In genomic region chr18:74546751-74547530, GRCh38 we compare ENCODE assay signal across 12 cellular contexts. TPM values are rescaled to one million over a fixed set of nuclear protein-coding genes. Genes with fewer than 3 reads are reported as not detected.
DNase-seq lines count a peak whose midpoint lies in the region; ATAC-seq and TF ChIP-seq lines count a peak whose summit lies in the region.
"Had no signal": no experiment of that assay in that cellular context is flagged by ENCODE, and none has a peak within 500 bp of the region (broad histone marks: within the 10 kb centered on the region; RNA-seq: fewer than 3 reads in every experiment).

No MANE protein-coding gene starts in this region.

- H3K79me2 ChIP-seq in SK-N-SH (ENCODE audit: insufficient read depth) (no peaks in the 10 kb centered on the region), parathyroid adenoma (no peaks in the 10 kb centered on the region)

- H3K9me2 ChIP-seq in SK-N-SH: no peaks in the 10 kb centered on the region

- no peaks in the 10 kb centered on the region for H4K20me1 ChIP-seq in SK-N-SH (ENCODE audit: insufficient read depth)

- H3K27ac Mint-ChIP-seq in CD14-positive monocyte: peak overlapping the region in 2 of 7 donors; percentile 46 to 50
- H3K27ac Mint-ChIP-seq in activated naive CD8-positive, alpha-beta T cell treated with anti-CD3 and anti-CD28 coated beads for 36 hours: no peak overlapping the region

- H3K27me3 Mint-ChIP-seq in CD14-positive monocyte (ENCODE audit: low read depth in 3 of 3): peaks cover 1 to 8% (median 2%) of the 10 kb centered on the region in 3 donors
- no peaks in the 10 kb centered on the region for H3K27me3 Mint-ChIP-seq in activated naive CD8-positive, alpha-beta T cell treated with anti-CD3 and anti-CD28 coated beads for 36 hours

- no peak for ATAC-seq in GM19395 (IDR thresholded peaks at IDR 0.05; ENCODE audit: unreplicated experiment)

- WGBS in SK-N-SH (ENCODE audit: low lambda C conversion rate): 13% methylated on average over 9 of the region's 9 CpGs

- no peak for TF ChIP-seq EP300 in SK-N-SH (IDR thresholded peaks at IDR 0.05; ENCODE audit: borderline replicate concordance in 1 of 2, low read depth in 1 of 2, low read length in 1 of 2)

- no peaks in the 10 kb centered on the region for H3F3A ChIP-seq in SK-N-SH (replicated peaks; ENCODE audit: insufficient read depth)

- POLR2A ChIA-PET in SK-N-SH (lab: Yijun Ruan, JAX): no interaction called here

- H3K9ac ChIP-seq in SK-N-SH (no peak overlapping the region), parathyroid adenoma (no peak overlapping the region)

- no peak for TF ChIP-seq RAD21 in SK-N-SH (IDR thresholded peaks at IDR 0.05; ENCODE audit: low read length)

- H3K36me3 ChIP-seq in SK-N-SH (replicated peaks in 1 of 2; ENCODE audit: control insufficient read depth in 1 of 2, insufficient read depth in 2 of 2, low read length in 1 of 2) (no peaks in the 10 kb centered on the region), parathyroid adenoma (ENCODE audit: control insufficient read depth, insufficient read depth, low read length) (no peaks in the 10 kb centered on the region)
- H3K36me3 ChIP-seq: spleen had no signal

- H3K9me3 ChIP-seq in SK-N-SH (no peaks in the 10 kb centered on the region), parathyroid adenoma (ENCODE audit: control insufficient read depth, low read length) (no peaks in the 10 kb centered on the region)

- peak; percentile 34 for DNase-seq in CD14-positive monocyte (ENCODE audit: low spot score)
- no peak for DNase-seq in SK-N-SH
- peak; percentile 60 for DNase-seq in fibroblast of peridontal ligament (ENCODE audit: extremely low read depth)
- DNase-seq in NCI-H526 treated with DMSO at 0.1 percent for 48 hours (lab: John Stamatoyannopoulos, UW): no peak
- no peak for DNase-seq in activated naive CD8-positive, alpha-beta T cell treated with anti-CD3 and anti-CD28 coated beads for 36 hours
- no peak for DNase-seq in NCI-H1417 (lab: John Stamatoyannopoulos, UW)
- DNase-seq: kidney, spleen had no signal

- peaks cover 12% of the 10 kb centered on the region; the same call in 1 of the 2 replicates for H3K27me3 ChIP-seq in SK-N-SH (ENCODE audit: insufficient read depth)
- H3K27me3 ChIP-seq in parathyroid adenoma (ENCODE audit: control insufficient read depth, insufficient read depth, low read length): no peaks in the 10 kb centered on the region
- H3K27me3 ChIP-seq: spleen had no signal

- H2AFZ ChIP-seq in SK-N-SH (ENCODE audit: low read depth) (no peak overlapping the region), parathyroid adenoma (no peak overlapping the region)

- peaks cover 3% of the 10 kb centered on the region for H3K4me1 Mint-ChIP-seq in CD14-positive monocyte
- H3K4me1 Mint-ChIP-seq in activated naive CD8-positive, alpha-beta T cell treated with anti-CD3 and anti-CD28 coated beads for 36 hours: no peaks in the 10 kb centered on the region

- H3K4me1 ChIP-seq in SK-N-SH (ENCODE audit: control insufficient read depth in 1 of 2, insufficient read depth in 2 of 2, low read depth in 1 of 2, low read length in 1 of 2) (no peaks in the 10 kb centered on the region), parathyroid adenoma (no peaks in the 10 kb centered on the region)

- no peaks in the 10 kb centered on the region for H3K36me3 Mint-ChIP-seq in CD14-positive monocyte
- no peaks in the 10 kb centered on the region for H3K36me3 Mint-ChIP-seq in activated naive CD8-positive, alpha-beta T cell treated with anti-CD3 and anti-CD28 coated beads for 36 hours

- 0 out of 2 replicates have a peak overlapping the region, but pooled peaks have one; percentile 8 for H3K4me2 ChIP-seq in SK-N-SH
- no peak overlapping the region for H3K4me2 ChIP-seq in parathyroid adenoma (ENCODE audit: low read length)

- no peak overlapping the region for H3K4me3 Mint-ChIP-seq in CD14-positive monocyte
- H3K4me3 Mint-ChIP-seq in activated naive CD8-positive, alpha-beta T cell treated with anti-CD3 and anti-CD28 coated beads for 36 hours: no peak overlapping the region

- H3K4me3 ChIP-seq in SK-N-SH (ENCODE audit: low read depth in 2 of 2, low read length in 1 of 2): no peak overlapping the region
- H3K4me3 ChIP-seq in parathyroid adenoma (ENCODE audit: low read depth, low read length): no peak overlapping the region
- H3K4me3 ChIP-seq: spleen had no signal

- intact Hi-C loops in CD14-positive monocyte (cut with micrococcal nuclease): no loop called here

- H3K27ac ChIP-seq in SK-N-SH (ENCODE audit: low read depth in 2 of 2, low read length in 1 of 2): no peak overlapping the region
- H3K27ac ChIP-seq in parathyroid adenoma: peak overlapping the region; percentile 49

- CTCF ChIA-PET in SK-N-SH (lab: Yijun Ruan, JAX): interaction anchor here (0.6 to 1.1 kb wide), 3 partner anchors 12 to 364 kb away, joined by 3 to 4 read pairs (median 3); no protein-coding TSS in a partner anchor

- peaks cover 0 to 17% (median 9%) of the 10 kb centered on the region in 7 donors for H3K9me3 Mint-ChIP-seq in CD14-positive monocyte
- H3K9me3 Mint-ChIP-seq in activated naive CD8-positive, alpha-beta T cell treated with anti-CD3 and anti-CD28 coated beads for 36 hours: peaks cover 12% of the 10 kb centered on the region

- TF ChIP-seq CTCF in CD14-positive monocyte (IDR thresholded peaks at IDR 0.05): no peak
- TF ChIP-seq CTCF in SK-N-SH (IDR thresholded peaks at IDR 0.05): no peak
- no peak for TF ChIP-seq CTCF in parathyroid adenoma (IDR thresholded peaks at IDR 0.05)

TF ChIP-seq in SK-N-SH, 30 proteins besides CTCF, POLR2A, EP300 and RAD21:
- TF ChIP-seq TCF12 (IDR thresholded peaks at IDR 0.05) (no peak), MEF2A (IDR thresholded peaks at IDR 0.05; ENCODE audit: borderline replicate concordance, low read depth) (no peak), GATA2 (CRISPR knock-in tag; IDR thresholded peaks at IDR 0.05) (no peak), JUND (IDR thresholded peaks at IDR 0.05) (no peak), RXRA (IDR thresholded peaks at IDR 0.05; ENCODE audit: borderline replicate concordance, low read depth) (no peak), RFX5 (IDR thresholded peaks at IDR 0.05; ENCODE audit: low read length) (no peak), USF1 (IDR thresholded peaks at IDR 0.05; ENCODE audit: borderline replicate concordance, low read depth) (no peak), GABPA (IDR thresholded peaks at IDR 0.05; ENCODE audit: low read depth) (no peak), MXI1 (IDR thresholded peaks at IDR 0.05; ENCODE audit: low read depth, low read length) (no peak), EZH2phosphoT487 (IDR thresholded peaks at IDR 0.05; ENCODE audit: borderline replicate concordance, low read depth) (no peak), ELF1 (IDR thresholded peaks at IDR 0.05) (no peak), SIN3A (IDR thresholded peaks at IDR 0.05; ENCODE audit: borderline replicate concordance, low read depth, low read length) (no peak), SMC3 (IDR thresholded peaks at IDR 0.05; ENCODE audit: low read depth, low read length) (no peak), IRF3 (IDR thresholded peaks at IDR 0.05; ENCODE audit: low read depth, low read length) (no peak), NFIC (IDR thresholded peaks at IDR 0.05; ENCODE audit: borderline replicate concordance) (no peak)

RNA-seq across cellular contexts. Expression of gene CNDP1, which starts 12.6 kb away (rescaled TPM):
- not detected for polyA plus RNA-seq in CD14-positive monocyte
- polyA plus RNA-seq in SK-N-SH (2012; rRNA removed): not detected in 2 replicates
- not detected in 2 replicates for polyA plus RNA-seq in SK-N-SH (2012; cell fraction: cytosol; rRNA removed)
- polyA plus RNA-seq in SK-N-SH (2012; cell fraction: nucleus; rRNA removed): not detected in 2 replicates
- not detected for total RNA-seq in activated naive CD8-positive, alpha-beta T cell treated with anti-CD3 and anti-CD28 coated beads for 36 hours
- total RNA-seq: H1; T-helper 1 cell treated with Interleukin-12 subunit alpha and Interleukin-12 subunit beta and Interleukin-4 antibody, amounts not matched to agents 30 ng/mL and 1 ng/mL, for 36 hours had no signal

RNA-seq across cellular contexts. Expression of gene ZNF407, which starts 50.7 kb away (rescaled TPM):
- polyA plus RNA-seq in CD14-positive monocyte (1 to 10 TPM; 1.3 to 1.6 TPM), SK-N-SH (2012; rRNA removed) (2.6 and 2.7 TPM in 2 replicates)
- polyA plus RNA-seq in SK-N-SH (2012; cell fraction: cytosol; rRNA removed): 1.9 and 2.1 TPM in 2 replicates
- polyA plus RNA-seq in SK-N-SH (2012; cell fraction: nucleus; rRNA removed): 4.3 and 5.7 TPM in 2 replicates
- 10 to 100 TPM in 1 of 2 experiments, 1 to 10 TPM in 1; 9.6 to 10.3 TPM for total RNA-seq in activated naive CD8-positive, alpha-beta T cell treated with anti-CD3 and anti-CD28 coated beads for 36 hours

RNA-seq across cellular contexts. Expression of gene CNDP2, which starts 50.8 kb away (rescaled TPM):
- polyA plus RNA-seq in CD14-positive monocyte (100 to 1,000 TPM; 103 to 186 TPM), SK-N-SH (2012; rRNA removed) (78.5 and 84.9 TPM in 2 replicates)
- polyA plus RNA-seq in SK-N-SH (2012; cell fraction: cytosol; rRNA removed): 67.8 and 70.5 TPM in 2 replicates
- 99.2 and 102 TPM in 2 replicates for polyA plus RNA-seq in SK-N-SH (2012; cell fraction: nucleus; rRNA removed)
- 100 to 1,000 TPM; 201 to 207 TPM for total RNA-seq in activated naive CD8-positive, alpha-beta T cell treated with anti-CD3 and anti-CD28 coated beads for 36 hours

Comparison
In these comparisons a context has a peak if more than half of its experiments do, and no peak if none do; other contexts are left out.
1. DNase-seq: peak in CD14-positive monocyte (single experiment) and fibroblast of peridontal ligament (single experiment); none in SK-N-SH (single experiment), NCI-H526 treated with DMSO at 0.1 percent for 48 hours (single experiment), activated naive CD8-positive, alpha-beta T cell treated with anti-CD3 and anti-CD28 coated beads for 36 hours (single experiment) and NCI-H1417 (0 of 3).